12 cellular contexts compared by ENCODE assay signal in the genomic region with DNA sequence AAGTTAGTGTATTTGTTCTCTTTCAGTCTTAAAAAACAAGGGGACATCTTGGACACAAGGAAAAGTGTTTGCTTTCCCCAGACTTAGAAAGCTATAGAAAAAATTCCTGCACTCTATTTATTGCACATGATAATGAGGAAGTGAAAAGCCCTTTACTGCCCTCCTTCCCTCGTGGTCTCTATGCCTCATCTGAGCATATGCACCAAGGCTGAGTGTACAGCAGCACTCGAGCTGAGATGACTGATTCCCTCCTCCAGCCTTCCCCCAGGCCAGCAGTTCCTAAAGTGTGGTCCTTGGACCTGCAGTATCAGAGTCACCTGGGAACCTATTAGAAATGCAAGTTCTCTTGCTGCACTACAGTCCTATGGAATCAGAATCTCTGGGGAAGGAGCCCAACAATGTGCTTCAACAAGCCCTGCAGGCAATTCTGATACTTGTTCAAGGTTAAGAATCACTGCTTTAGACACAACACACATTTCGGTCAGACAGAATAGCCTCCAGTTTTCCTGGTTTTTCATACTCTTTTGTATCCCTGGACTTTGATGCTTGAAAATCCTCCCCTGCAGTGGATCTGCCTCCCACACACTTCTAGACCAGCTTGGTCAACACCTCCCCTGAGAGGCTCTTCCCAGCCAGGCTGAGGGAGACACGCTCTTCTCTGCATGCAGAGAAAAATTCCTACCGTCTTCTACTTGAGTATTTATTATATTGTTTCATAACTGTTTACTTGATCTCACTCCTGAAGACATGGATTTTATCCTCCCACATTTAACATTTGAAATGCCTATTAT. TPM values are rescaled to one million over a fixed set of nuclear protein-coding genes. Genes with fewer than 3 reads are reported as not detected.
A peak's percentile ranks its signal among the peaks of the same experiment; 100 is the strongest.
DNase-seq lines count a peak whose midpoint lies in the region; ATAC-seq, FAIRE-seq and TF ChIP-seq lines count a peak whose summit lies in the region.
"Had no signal": no experiment of that assay in that cellular context is flagged by ENCODE, and none has a peak within 500 bp of the region (broad histone marks: within the 10 kb centered on the region; RNA-seq: fewer than 3 reads in every experiment).

No MANE protein-coding gene starts in this region.

- peak; percentile 74 for ATAC-seq in GM19438 (IDR thresholded peaks at IDR 0.05; ENCODE audit: low read depth, unreplicated experiment)
- ATAC-seq in HG03354 (IDR thresholded peaks at IDR 0.05; ENCODE audit: poor library complexity, severe bottlenecking, unreplicated experiment), result peak; percentile 53
- peak; percentile 52 for ATAC-seq in activated B cell treated with CpG ODN at 0.5 μM for 24 hours (ENCODE audit: low read depth)
- no peak for ATAC-seq in activated CD4-positive, alpha-beta T cell treated with anti-CD3 and anti-CD28 coated beads for 36 hours
- ATAC-seq in esophagus mucosa, result no peak

- no peak overlapping the region for H3K27ac Mint-ChIP-seq in activated B cell treated with CpG ODN at 0.5 μM for 24 hours
- no peak overlapping the region for H3K27ac Mint-ChIP-seq in activated CD4-positive, alpha-beta T cell treated with anti-CD3 and anti-CD28 coated beads for 36 hours
- H3K27ac Mint-ChIP-seq: activated T-helper 1 cell treated with anti-CD3 and anti-CD28 coated beads, Interleukin-12 subunit alpha, Interleukin-12 subunit beta, Interleukin-2, Interleukin-4 antibody, amounts not matched to agents 30 ng/mL and 10 ng/mL and 1 ng/mL, durations not matched to agents 14 hours and 24 hours and 36 hours; brain had no signal

- peaks cover 15% of the 10 kb centered on the region for H3K27me3 Mint-ChIP-seq in activated B cell treated with CpG ODN at 0.5 μM for 24 hours
- peaks cover 2% of the 10 kb centered on the region for H3K27me3 Mint-ChIP-seq in activated CD4-positive, alpha-beta T cell treated with anti-CD3 and anti-CD28 coated beads for 36 hours
- H3K27me3 Mint-ChIP-seq: brain had no signal

- intact Hi-C loops in activated B cell treated with CpG ODN at 0.5 μM for 24 hours (cut with micrococcal nuclease), result no loop called here
- intact Hi-C loops in activated CD4-positive, alpha-beta T cell treated with anti-CD3 and anti-CD28 coated beads for 36 hours (cut with DNase I, micrococcal nuclease), result no loop called here

- POLR2A ChIA-PET in activated B cell treated with CpG ODN at 0.5 μM for 24 hours (lab: Charles Lee), result no interaction called here
- POLR2A ChIA-PET in activated CD4-positive, alpha-beta T cell treated with anti-CD3 and anti-CD28 coated beads for 36 hours (lab: Charles Lee), result no interaction called here

- TF ChIP-seq CTCF in activated B cell treated with CpG ODN at 0.5 μM for 24 hours (IDR thresholded peaks at IDR 0.05), result no peak

- FAIRE-seq in frontal cortex (lab: Jason Lieb, UNC), result no peak

- no peaks in the 10 kb centered on the region for H3K9me3 Mint-ChIP-seq in activated B cell treated with CpG ODN at 0.5 μM for 24 hours
- H3K9me3 Mint-ChIP-seq in activated CD4-positive, alpha-beta T cell treated with anti-CD3 and anti-CD28 coated beads for 36 hours (ENCODE audit: low read depth), result peaks cover 2% of the 10 kb centered on the region
- H3K9me3 Mint-ChIP-seq: brain had no signal

- H3K4me3 Mint-ChIP-seq in activated B cell treated with CpG ODN at 0.5 μM for 24 hours, result no peak overlapping the region
- no peak overlapping the region for H3K4me3 Mint-ChIP-seq in activated CD4-positive, alpha-beta T cell treated with anti-CD3 and anti-CD28 coated beads for 36 hours
- H3K4me3 Mint-ChIP-seq: activated T-helper 1 cell treated with anti-CD3 and anti-CD28 coated beads, Interleukin-12 subunit alpha, Interleukin-12 subunit beta, Interleukin-2, Interleukin-4 antibody, amounts not matched to agents 30 ng/mL and 10 ng/mL and 1 ng/mL, durations not matched to agents 14 hours and 24 hours and 36 hours; brain had no signal

- H3K4me1 Mint-ChIP-seq in activated B cell treated with CpG ODN at 0.5 μM for 24 hours, result no peaks in the 10 kb centered on the region
- H3K4me1 Mint-ChIP-seq in activated CD4-positive, alpha-beta T cell treated with anti-CD3 and anti-CD28 coated beads for 36 hours, result no peaks in the 10 kb centered on the region

- H3K36me3 Mint-ChIP-seq in activated B cell treated with CpG ODN at 0.5 μM for 24 hours (ENCODE audit: low read depth), result no peaks in the 10 kb centered on the region
- no peaks in the 10 kb centered on the region for H3K36me3 Mint-ChIP-seq in activated CD4-positive, alpha-beta T cell treated with anti-CD3 and anti-CD28 coated beads for 36 hours (ENCODE audit: low read depth)
- H3K36me3 Mint-ChIP-seq: brain had no signal

- CTCF ChIA-PET in activated B cell treated with CpG ODN at 0.5 μM for 24 hours (lab: Charles Lee), result no interaction called here
- CTCF ChIA-PET in activated CD4-positive, alpha-beta T cell treated with anti-CD3 and anti-CD28 coated beads for 36 hours (lab: Charles Lee), result no interaction called here

- DNase-seq in AML-193 (lab: John Stamatoyannopoulos, UW) (peak; percentile 35 to 47), activated B cell treated with CpG ODN at 0.5 μM for 24 hours (no peak), hepatic stellate cell (ENCODE audit: low spot score) (no peak), frontal cortex (ENCODE audit: low spot score in 2 of 2) (no peak)
- no peak for DNase-seq in activated CD4-positive, alpha-beta T cell treated with anti-CD3 and anti-CD28 coated beads for 36 hours
- DNase-seq: NCI-H2029 treated with DMSO at 0.1 percent for 48 hours, WERI-Rb-1 had no signal

RNA-seq across cellular contexts. Expression of gene LAMP5, which starts 14.1 kb away (rescaled TPM):
- 0.29 and 0.42 TPM in 2 replicates for total RNA-seq in activated B cell treated with CpG ODN at 0.5 μM for 24 hours
- total RNA-seq in activated CD4-positive, alpha-beta T cell treated with anti-CD3 and anti-CD28 coated beads for 36 hours, result not detected
- not detected for total RNA-seq in esophagus mucosa
- total RNA-seq in frontal cortex, result 12.6 TPM
- total RNA-seq: activated T-helper 1 cell treated with anti-CD3 and anti-CD28 coated beads, Interleukin-12 subunit alpha, Interleukin-12 subunit beta, Interleukin-2, Interleukin-4 antibody, amounts not matched to agents 30 ng/mL and 10 ng/mL and 1 ng/mL, durations not matched to agents 14 hours and 24 hours and 36 hours had no signal

Comparison
In these comparisons a context has a peak if more than half of its experiments do, and no peak if none do; other contexts are left out.
1. DNase-seq: peak in AML-193 (2 of 2); none in activated B cell treated with CpG ODN at 0.5 μM for 24 hours (single experiment), hepatic stellate cell (single experiment), activated CD4-positive, alpha-beta T cell treated with anti-CD3 and anti-CD28 coated beads for 36 hours (single experiment) and frontal cortex (0 of 2).
2. ATAC-seq: peak in GM19438 (single experiment), HG03354 (single experiment) and activated B cell treated with CpG ODN at 0.5 μM for 24 hours (single experiment); none in activated CD4-positive, alpha-beta T cell treated with anti-CD3 and anti-CD28 coated beads for 36 hours (single experiment) and esophagus mucosa (single experiment).